32 cellular contexts compared by ENCODE assay signal in genomic region chr4:77653162-77653758, GRCh38. TPM values are rescaled to one million over a fixed set of nuclear protein-coding genes. Genes with fewer than 3 reads are reported as not detected.
"Had no signal": no experiment of that assay in that cellular context is flagged by ENCODE, and none has a peak within 500 bp of the region (broad histone marks: within the 10 kb centered on the region; RNA-seq: fewer than 3 reads in every experiment).

No MANE protein-coding gene starts in this region.

- H3K4me1 ChIP-seq: foreskin keratinocyte, gastrocnemius medialis had no signal

- ATAC-seq: activated CD4-positive, CD25-positive, alpha-beta regulatory T cell treated with anti-CD3 and anti-CD28 coated beads, Interleukin-2, amount 50 U/mL, for 24 hours; activated CD8-positive, alpha-beta T cell treated with anti-CD3 and anti-CD28 coated beads for 36 hours; activated T-cell treated with anti-CD3 and anti-CD28 coated beads, Interleukin-2, amount 50 U/mL, for 4 hours; activated T-helper 17 cell treated with anti-CD3 and anti-CD28 coated beads, Interleukin-2, amount 50 U/mL, for 72 hours; effector memory CD8-positive, alpha-beta T cell; foreskin keratinocyte; gastrocnemius medialis; T-cell had no signal

- FAIRE-seq: astrocyte had no signal

- H3K9me3 ChIP-seq: esophagus muscularis mucosa, gastrocnemius medialis had no signal

- H3K36me3 ChIP-seq: brain microvascular endothelial cell, esophagus muscularis mucosa, gastrocnemius medialis, WERI-Rb-1 had no signal

- H3K27me3 ChIP-seq: brain microvascular endothelial cell, esophagus muscularis mucosa, gastrocnemius medialis had no signal

- DNase-seq: activated B cell treated with CpG ODN at 0.5 μM for 24 hours; activated CD4-positive, alpha-beta T cell treated with anti-CD3 and anti-CD28 coated beads for 48 hours; activated CD4-positive, alpha-beta T cell treated with anti-CD3 and anti-CD28 coated beads, Interleukin-2, amount 50 U/mL, for 1 hour; activated CD4-positive, alpha-beta T cell treated with anti-CD3 and anti-CD28 coated beads, Interleukin-2, amount 50 U/mL, for 48 hours; activated CD8-positive, alpha-beta memory T cell treated with anti-CD3 and anti-CD28 coated beads for 24 hours; activated CD8-positive, alpha-beta T cell treated with anti-CD3 and anti-CD28 coated beads for 36 hours; activated effector memory CD4-positive, alpha-beta T cell treated with Interleukin-2 at 50 U/mL for 16 hours; activated gamma-delta T cell treated with Interleukin-2 at 50 U/mL for 16 hours; activated naive CD4-positive, alpha-beta T cell treated with anti-CD3 and anti-CD28 coated beads, Interleukin-2, amount 50 U/mL, for 16 hours; activated naive CD4-positive, alpha-beta T cell treated with Interleukin-2 at 50 U/mL for 16 hours; activated T-cell treated with anti-CD3 and anti-CD28 coated beads, Interleukin-2, amount 50 U/mL, for 4 hours; amniotic stem cell; anterior cingulate cortex; brain microvascular endothelial cell; cortex of kidney; dermis blood vessel endothelial cell; effector CD4-positive, alpha-beta T cell; effector memory CD8-positive, alpha-beta T cell; erythroblast; foreskin keratinocyte; gastrocnemius medialis; glutamatergic neuron; T-cell; T1000; WERI-Rb-1 had no signal

- H3K27ac ChIP-seq: brain microvascular endothelial cell, esophagus muscularis mucosa, foreskin keratinocyte, gastrocnemius medialis, WERI-Rb-1 had no signal

- H3K4me3 ChIP-seq: esophagus muscularis mucosa, gastrocnemius medialis had no signal

RNA-seq across cellular contexts. Expression of gene CXCL13, which starts 47.6 kb away (rescaled TPM):
- total RNA-seq: astrocyte, bronchial epithelial cell, cardiac septum, cerebellum, foreskin keratinocyte, gastrocnemius medialis had no signal
- polyA plus RNA-seq: foreskin keratinocyte had no signal
